Comparison of ENCODE assay signal across 12 cellular contexts in genomic region chr2:23637011-23637778, GRCh38.
DNase-seq lines count a peak whose midpoint lies in the region; ATAC-seq and TF ChIP-seq lines count a peak whose summit lies in the region.
"Had no signal": no experiment of that assay in that cellular context is flagged by ENCODE, and none has a peak within 500 bp of the region (broad histone marks: within the 10 kb centered on the region; RNA-seq: fewer than 3 reads in every experiment).

No MANE protein-coding gene starts in this region.

- no peak overlapping the region for H3K27ac Mint-ChIP-seq in activated naive CD8-positive, alpha-beta T cell treated with anti-CD3 and anti-CD28 coated beads, Interleukin-2, amount 50 U/mL, for 24 hours
- H3K27ac Mint-ChIP-seq: T-helper 1 cell treated with Interleukin-12 subunit alpha and Interleukin-12 subunit beta and Interleukin-4 antibody, amounts not matched to agents 30 μg/mL and 1 μg/mL, for 36 hours had no signal

- TF ChIP-seq RAD21 in SK-N-SH (IDR thresholded peaks at IDR 0.05; ENCODE audit: low read length) = peak; percentile 49

- no peaks in the 10 kb centered on the region for H3K36me3 ChIP-seq in SK-N-SH (replicated peaks in 1 of 2; ENCODE audit: control insufficient read depth in 1 of 2, insufficient read depth in 2 of 2, low read length in 1 of 2)
- H3K36me3 ChIP-seq in gastroesophageal sphincter = peaks cover 0 to 33% of the 10 kb centered on the region in 2 donors
- peaks cover 0 to 4% of the 10 kb centered on the region in 2 experiments for H3K36me3 ChIP-seq in trophoblast cell (ENCODE audit: control insufficient read depth in 1 of 2, insufficient read depth in 2 of 2, low read length in 2 of 2)

- H3K79me2 ChIP-seq in SK-N-SH (ENCODE audit: insufficient read depth) = no peaks in the 10 kb centered on the region
- no peaks in the 10 kb centered on the region for H3K79me2 ChIP-seq in trophoblast cell (ENCODE audit: control insufficient read depth, insufficient read depth, low read length, poor library complexity)

- H3K4me2 ChIP-seq in SK-N-SH = peak overlapping the region; percentile 59
- H3K4me2 ChIP-seq in trophoblast cell (ENCODE audit: low read length) = no peak overlapping the region

- no peak overlapping the region for H3K14ac ChIP-seq in trophoblast cell (ENCODE audit: low read length)

- H3K27me3 ChIP-seq in SK-N-SH (ENCODE audit: insufficient read depth) = no peaks in the 10 kb centered on the region
- H3K27me3 ChIP-seq in gastroesophageal sphincter = no peaks in the 10 kb centered on the region
- H3K27me3 ChIP-seq in trophoblast cell (ENCODE audit: insufficient read depth, low read length) = no peaks in the 10 kb centered on the region

- peak overlapping the region; percentile 59 for H3K9ac ChIP-seq in SK-N-SH
- H3K9ac ChIP-seq in trophoblast cell (ENCODE audit: low read length) = no peak overlapping the region

- H3K4me1 ChIP-seq in SK-N-SH (ENCODE audit: control insufficient read depth in 1 of 2, insufficient read depth in 2 of 2, low read depth in 1 of 2, low read length in 1 of 2) (peaks cover 16 to 49% of the 10 kb centered on the region in 2 experiments), gastroesophageal sphincter (peaks cover 0 to 19% (median 10%) of the 10 kb centered on the region in 3 donors), trophoblast cell (ENCODE audit: control insufficient read depth in 1 of 2, insufficient read depth in 2 of 2, low read length in 2 of 2) (peaks cover 2 to 9% of the 10 kb centered on the region in 2 experiments)

- H3K9me2 ChIP-seq in SK-N-SH = no peaks in the 10 kb centered on the region

- no peaks in the 10 kb centered on the region for H3K27me3 Mint-ChIP-seq in activated naive CD8-positive, alpha-beta T cell treated with anti-CD3 and anti-CD28 coated beads, Interleukin-2, amount 50 U/mL, for 24 hours

- H2BK5ac ChIP-seq in trophoblast cell (ENCODE audit: low read depth, low read length, poor library complexity) = no peak overlapping the region

- no peak for TF ChIP-seq POLR2A in gastroesophageal sphincter (IDR thresholded peaks at IDR 0.05)

- CTCF ChIA-PET in SK-N-SH (lab: Yijun Ruan, JAX) = interaction anchor here (0.8 to 3.6 kb wide), 16 partner anchors 10 to 233 kb away, joined by 3 to 40 read pairs (median 4); no protein-coding TSS in a partner anchor

- no peak overlapping the region for H4K12ac ChIP-seq in trophoblast cell (ENCODE audit: low read depth, low read length)

- no peak overlapping the region for H2BK12ac ChIP-seq in trophoblast cell (ENCODE audit: low read length)

- no peaks in the 10 kb centered on the region for H3K4me1 Mint-ChIP-seq in activated naive CD8-positive, alpha-beta T cell treated with anti-CD3 and anti-CD28 coated beads, Interleukin-2, amount 50 U/mL, for 24 hours

- H3K36me3 Mint-ChIP-seq in activated naive CD8-positive, alpha-beta T cell treated with anti-CD3 and anti-CD28 coated beads, Interleukin-2, amount 50 U/mL, for 24 hours (ENCODE audit: low read depth) = no peaks in the 10 kb centered on the region

- WGBS in SK-N-SH (ENCODE audit: low lambda C conversion rate) = 49% methylated on average over 13 of the region's 14 CpGs
- 21 to 70% methylated on average over 2 to 3 of the region's 14 CpGs for WGBS in gastroesophageal sphincter (ENCODE audit: low coverage in 1 of 2), 2 donors
- WGBS in trophoblast cell (ENCODE audit: extremely low coverage, insufficient coverage, insufficient read length) = no CpG with 5 or more reads among the region's 14 CpGs

- H3K27ac ChIP-seq in SK-N-SH (ENCODE audit: low read depth in 2 of 2, low read length in 1 of 2) (peak overlapping the region; percentile 86 to 100), gastroesophageal sphincter (peak overlapping the region in 3 of 4 donors; percentile 50 to 62 (median 58)), trophoblast cell (ENCODE audit: low read depth, low read length) (peak overlapping the region; percentile 20)
- H3K27ac ChIP-seq: coronary artery had no signal

- H3K18ac ChIP-seq in trophoblast cell (ENCODE audit: low read length) = no peak overlapping the region

- no peak overlapping the region for H3K4ac ChIP-seq in trophoblast cell (ENCODE audit: low read depth, low read length)

- H3K9me3 ChIP-seq in SK-N-SH (no peaks in the 10 kb centered on the region), gastroesophageal sphincter (no peaks in the 10 kb centered on the region), trophoblast cell (ENCODE audit: insufficient read depth, low read depth, low read length) (no peaks in the 10 kb centered on the region)

- H4K91ac ChIP-seq in trophoblast cell (ENCODE audit: low read depth, low read length) = no peak overlapping the region

- no peak overlapping the region for H4K8ac ChIP-seq in trophoblast cell (ENCODE audit: low read depth, low read length)

- H3K23ac ChIP-seq in trophoblast cell (ENCODE audit: low read length) = no peak overlapping the region

- peak; percentile 61 for DNase-seq in COLO829 (ENCODE audit: low spot score)
- peak; percentile 94 for DNase-seq in SK-N-SH
- DNase-seq in trophoblast cell = no peak
- DNase-seq in activated naive CD8-positive, alpha-beta T cell treated with anti-CD3 and anti-CD28 coated beads, Interleukin-2, amount 50 U/mL, for 24 hours = no peak
- no peak for DNase-seq in HT-29 (ENCODE audit: low spot score)
- no peak for DNase-seq in NCI-H1105 treated with DMSO at 0.1 percent for 48 hours (lab: John Stamatoyannopoulos, UW)
- no peak for DNase-seq in posterior vena cava (ENCODE audit: low spot score)
- DNase-seq: GOT3; stimulated activated CD4-positive, alpha-beta T cell treated with anti-CD3 and anti-CD28 coated beads, Interleukin-12 subunit alpha, Interleukin-12 subunit beta, amount 100 ng/mL, for 4 hours had no signal

- H3K9me3 Mint-ChIP-seq in activated naive CD8-positive, alpha-beta T cell treated with anti-CD3 and anti-CD28 coated beads, Interleukin-2, amount 50 U/mL, for 24 hours = no peaks in the 10 kb centered on the region
- H3K9me3 Mint-ChIP-seq: T-helper 1 cell treated with Interleukin-12 subunit alpha and Interleukin-12 subunit beta and Interleukin-4 antibody, amounts not matched to agents 30 μg/mL and 1 μg/mL, for 36 hours had no signal

- H3K79me1 ChIP-seq in trophoblast cell (ENCODE audit: low read length) = no peaks in the 10 kb centered on the region

- H3K4me3 ChIP-seq in SK-N-SH (ENCODE audit: low read depth in 2 of 2, low read length in 1 of 2) = peak overlapping the region in 1 of 2 experiments; percentile 8; a peak in 2 of 4 replicates
- no peak overlapping the region for H3K4me3 ChIP-seq in gastroesophageal sphincter
- H3K4me3 ChIP-seq in trophoblast cell (ENCODE audit: low read depth, low read length) = no peak overlapping the region
- H3K4me3 ChIP-seq: coronary artery had no signal

- POLR2A ChIA-PET in SK-N-SH (lab: Yijun Ruan, JAX) = interaction anchor here (0.8 to 1.7 kb wide), 8 partner anchors 9 to 108 kb away, joined by 3 to 4 read pairs (median 4); no protein-coding TSS in a partner anchor

- no peak overlapping the region for H2AK5ac ChIP-seq in trophoblast cell (ENCODE audit: low read length)

- TF ChIP-seq EP300 in SK-N-SH (IDR thresholded peaks at IDR 0.05; ENCODE audit: borderline replicate concordance in 1 of 2, low read depth in 1 of 2, low read length in 1 of 2) (peak; percentile 14 to 83; a peak in 3 of 4 replicates), gastroesophageal sphincter (IDR thresholded peaks at IDR 0.05) (no peak)

- ATAC-seq in gastroesophageal sphincter = peak; percentile 57
- ATAC-seq in activated naive CD8-positive, alpha-beta T cell treated with anti-CD3 and anti-CD28 coated beads, Interleukin-2, amount 50 U/mL, for 24 hours = no peak

- H3F3A ChIP-seq in SK-N-SH (replicated peaks; ENCODE audit: insufficient read depth) = peaks cover 9% of the 10 kb centered on the region

- no peaks in the 10 kb centered on the region for H4K20me1 ChIP-seq in SK-N-SH (ENCODE audit: insufficient read depth)

- H2AFZ ChIP-seq in SK-N-SH (ENCODE audit: low read depth) (peak overlapping the region; percentile 55), trophoblast cell (ENCODE audit: insufficient read depth, low read length, poor library complexity) (no peak overlapping the region)

- H3K4me3 Mint-ChIP-seq in activated naive CD8-positive, alpha-beta T cell treated with anti-CD3 and anti-CD28 coated beads, Interleukin-2, amount 50 U/mL, for 24 hours = no peak overlapping the region
- H3K4me3 Mint-ChIP-seq: T-helper 1 cell treated with Interleukin-12 subunit alpha and Interleukin-12 subunit beta and Interleukin-4 antibody, amounts not matched to agents 30 μg/mL and 1 μg/mL, for 36 hours had no signal

- intact Hi-C loops in posterior vena cava (cut with DNase I) = no loop called here

- no peak overlapping the region for H2BK120ac ChIP-seq in trophoblast cell (ENCODE audit: insufficient read depth, low read length, poor library complexity)

- no peak for TF ChIP-seq CTCF in SK-N-SH (IDR thresholded peaks at IDR 0.05)
- no peak for TF ChIP-seq CTCF in gastroesophageal sphincter (IDR thresholded peaks at IDR 0.05)

TF ChIP-seq in SK-N-SH, 30 proteins besides CTCF, POLR2A, EP300 and RAD21 (continues in another document):
- TF ChIP-seq TCF12 (IDR thresholded peaks at IDR 0.05) (no peak; the same call in 1 of the 2 replicates), POLR2AphosphoS5 (IDR thresholded peaks at IDR 0.05; ENCODE audit: low read depth, low read length) (no peak), MEF2A (IDR thresholded peaks at IDR 0.05; ENCODE audit: borderline replicate concordance, low read depth) (no peak), GATA2 (CRISPR knock-in tag; IDR thresholded peaks at IDR 0.05) (peak; percentile 94), RFX5 (IDR thresholded peaks at IDR 0.05; ENCODE audit: low read length) (no peak), SMC3 (IDR thresholded peaks at IDR 0.05; ENCODE audit: low read depth, low read length) (peak; percentile 6; the same call in 1 of the 2 replicates), MAX (IDR thresholded peaks at IDR 0.05; ENCODE audit: low read depth) (no peak), USF1 (IDR thresholded peaks at IDR 0.05; ENCODE audit: borderline replicate concordance, low read depth) (no peak)

Comparison
In these comparisons a context has a peak if more than half of its experiments do, and no peak if none do; other contexts are left out.
1. DNase-seq: peak in COLO829 (single experiment) and SK-N-SH (single experiment); none in trophoblast cell (0 of 2), activated naive CD8-positive, alpha-beta T cell treated with anti-CD3 and anti-CD28 coated beads, Interleukin-2, amount 50 U/mL, for 24 hours (single experiment), HT-29 (single experiment), NCI-H1105 treated with DMSO at 0.1 percent for 48 hours (single experiment) and posterior vena cava (single experiment).
2. H3K27ac ChIP-seq: peak in every context shown above with its lines; median percentile 93 in SK-N-SH; 58 in gastroesophageal sphincter; 20 in trophoblast cell.